10 cellular contexts compared by ENCODE assay signal in the genomic region with DNA sequence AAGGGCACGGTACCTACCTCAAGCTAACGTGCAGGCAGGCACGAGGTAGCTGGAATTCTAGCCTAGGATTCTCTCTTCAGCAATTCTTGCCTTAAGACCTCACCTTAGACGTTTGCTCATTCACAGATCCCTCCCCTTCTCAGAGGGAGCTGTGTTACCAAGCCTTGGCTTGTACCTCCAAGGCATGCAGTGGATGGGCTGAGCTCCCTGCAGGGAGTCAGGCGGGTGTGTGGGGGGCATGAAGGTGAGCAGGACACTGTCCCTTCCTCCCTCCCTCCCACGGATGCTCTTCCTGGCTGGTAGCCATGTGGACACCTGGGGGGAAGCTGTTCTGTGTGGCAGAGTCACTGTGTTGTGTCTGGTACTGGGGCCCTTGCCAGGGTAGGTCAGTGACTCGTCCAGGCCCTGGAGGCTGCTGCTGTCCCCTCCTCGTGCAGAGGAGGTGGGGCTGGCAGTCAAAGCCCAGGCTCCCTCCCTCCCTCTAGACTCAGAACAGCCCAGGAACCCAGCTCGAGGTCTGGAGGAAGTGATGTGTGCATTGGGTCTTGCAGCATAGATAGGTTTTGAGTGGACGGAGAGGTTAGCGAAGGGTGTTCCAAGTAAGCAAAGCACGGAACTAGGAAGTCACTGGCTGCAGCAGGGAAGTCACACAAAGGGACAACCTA.
DNase-seq lines count a peak whose midpoint lies in the region; ATAC-seq and TF ChIP-seq lines count a peak whose summit lies in the region.
"Had no signal": no experiment of that assay in that cellular context is flagged by ENCODE, and none has a peak within 500 bp of the region (broad histone marks: within the 10 kb centered on the region; RNA-seq: fewer than 3 reads in every experiment).

No MANE protein-coding gene starts in this region.

- ATAC-seq in DND-41 (ENCODE audit: insufficient read depth, low read depth) (peak; percentile 17; the same call in 1 of the 3 replicates), GM21390 (IDR thresholded peaks at IDR 0.05; ENCODE audit: unreplicated experiment) (no peak), GM18867 (IDR thresholded peaks at IDR 0.05; ENCODE audit: unreplicated experiment) (no peak)
- ATAC-seq in natural killer cell treated with Interleukin-12 subunit alpha and Interleukin-12 subunit beta and Interleukin-15 and Interleukin-18, amount 100 ng/mL, for 72 hours: peak; percentile 38 to 47

- H3K4me3 Mint-ChIP-seq in natural killer cell treated with Interleukin-12 subunit alpha and Interleukin-12 subunit beta and Interleukin-15 and Interleukin-18, amount 100 ng/mL, for 72 hours: no peak overlapping the region

- H4K20me1 ChIP-seq in DND-41 (ENCODE audit: insufficient read depth, low read length): peaks cover 21% of the 10 kb centered on the region

- H3K27me3 Mint-ChIP-seq in natural killer cell treated with Interleukin-12 subunit alpha and Interleukin-12 subunit beta and Interleukin-15 and Interleukin-18, amount 100 ng/mL, for 72 hours: no peaks in the 10 kb centered on the region

- DNase-seq in DND-41 (no peak), NOMO-1 (lab: John Stamatoyannopoulos, UW; ENCODE audit: unreplicated experiment in 2 of 2) (peak; percentile 78 to 96), epithelial cell of prostate (ENCODE audit: low read depth, low spot score) (no peak), NCI-H1694 (lab: John Stamatoyannopoulos, UW) (no peak)
- no peak for DNase-seq in natural killer cell treated with Interleukin-12 subunit alpha and Interleukin-12 subunit beta and Interleukin-15 and Interleukin-18, amount 100 ng/mL, for 72 hours (ENCODE audit: low spot score)
- no peak for DNase-seq in NK-92 treated with Interleukin-12 subunit alpha and Interleukin-12 subunit beta, amount 100 ng/mL, for 24 hours (lab: John Stamatoyannopoulos, UW)
- DNase-seq: occipital lobe, T-helper 1 cell had no signal

- H3K27me3 ChIP-seq in DND-41 (ENCODE audit: insufficient read depth, low read length, poor library complexity): no peaks in the 10 kb centered on the region

- peaks cover 14% of the 10 kb centered on the region; the same call in 1 of the 2 replicates for H3K36me3 ChIP-seq in DND-41 (ENCODE audit: insufficient read depth, low read length)

- no peaks in the 10 kb centered on the region for H3K9me3 Mint-ChIP-seq in natural killer cell treated with Interleukin-12 subunit alpha and Interleukin-12 subunit beta and Interleukin-15 and Interleukin-18, amount 100 ng/mL, for 72 hours

- H3K27ac ChIP-seq in DND-41 (ENCODE audit: low read length): peak overlapping the region; percentile 45; the same call in 1 of the 2 replicates
- peak overlapping the region; percentile 95 for H3K27ac ChIP-seq in epithelial cell of prostate

- no peak overlapping the region for H2AFZ ChIP-seq in DND-41 (ENCODE audit: low read depth, low read length)

- no peaks in the 10 kb centered on the region for H3K9me3 ChIP-seq in DND-41 (ENCODE audit: insufficient read depth, low read length, severe bottlenecking)

- H3K4me1 ChIP-seq in DND-41 (ENCODE audit: insufficient read depth, low read length): peaks cover 8% of the 10 kb centered on the region

- H3K9ac ChIP-seq in DND-41 (ENCODE audit: low read depth, low read length): no peak overlapping the region

- H3K4me2 ChIP-seq in DND-41 (ENCODE audit: insufficient read depth, low read length): no peak overlapping the region

- H3K79me2 ChIP-seq in DND-41 (ENCODE audit: insufficient read depth, low read length): peaks cover 65% of the 10 kb centered on the region

- H3K27ac Mint-ChIP-seq in natural killer cell treated with Interleukin-12 subunit alpha and Interleukin-12 subunit beta and Interleukin-15 and Interleukin-18, amount 100 ng/mL, for 72 hours: no peak overlapping the region

- H3K4me3 ChIP-seq in DND-41 (ENCODE audit: low read depth in 1 of 2, low read length in 2 of 2): no peak overlapping the region

- TF ChIP-seq CTCF in DND-41 (IDR thresholded peaks at IDR 0.05; ENCODE audit: borderline replicate concordance, extremely low read depth, low read length, poor library complexity, severe bottlenecking): no peak

- H3K4me1 Mint-ChIP-seq in natural killer cell treated with Interleukin-12 subunit alpha and Interleukin-12 subunit beta and Interleukin-15 and Interleukin-18, amount 100 ng/mL, for 72 hours (ENCODE audit: low read depth in 2 of 2): peaks cover 7 to 14% of the 10 kb centered on the region in 2 donors

- H3K36me3 Mint-ChIP-seq in natural killer cell treated with Interleukin-12 subunit alpha and Interleukin-12 subunit beta and Interleukin-15 and Interleukin-18, amount 100 ng/mL, for 72 hours: no peaks in the 10 kb centered on the region

Comparison
In these comparisons a context has a peak if more than half of its experiments do, and no peak if none do; other contexts are left out.
1. ATAC-seq: peak in DND-41 (single experiment) and natural killer cell treated with Interleukin-12 subunit alpha and Interleukin-12 subunit beta and Interleukin-15 and Interleukin-18, amount 100 ng/mL, for 72 hours (2 of 2); none in GM21390 (single experiment) and GM18867 (single experiment).
2. DNase-seq: peak in NOMO-1 (2 of 2); none in DND-41 (single experiment), epithelial cell of prostate (single experiment), natural killer cell treated with Interleukin-12 subunit alpha and Interleukin-12 subunit beta and Interleukin-15 and Interleukin-18, amount 100 ng/mL, for 72 hours (single experiment), NK-92 treated with Interleukin-12 subunit alpha and Interleukin-12 subunit beta, amount 100 ng/mL, for 24 hours (single experiment) and NCI-H1694 (single experiment).